33 cellular contexts compared by ENCODE assay signal in the genomic region with DNA sequence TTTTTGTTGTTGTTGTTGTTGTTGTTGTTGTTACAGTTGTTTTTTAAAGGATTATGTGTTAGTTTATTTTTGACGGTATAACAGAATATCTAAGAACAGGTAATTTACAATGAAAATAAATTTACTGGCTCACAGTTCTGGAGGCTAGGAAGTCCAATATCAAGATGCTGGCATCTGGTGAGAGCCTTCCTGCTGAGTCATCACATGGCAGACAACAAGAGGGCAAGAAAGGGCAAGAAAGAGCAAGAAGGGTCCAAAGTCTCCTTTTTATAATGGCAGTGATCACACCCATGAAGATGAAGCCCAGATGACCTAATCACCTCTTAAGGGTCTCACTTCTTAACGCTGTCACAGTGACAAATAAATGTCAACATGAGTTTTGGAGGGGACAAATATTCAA.
DNase-seq lines count a peak whose midpoint lies in the region; ATAC-seq, FAIRE-seq and TF ChIP-seq lines count a peak whose summit lies in the region.
"Had no signal": no experiment of that assay in that cellular context is flagged by ENCODE, and none has a peak within 500 bp of the region (broad histone marks: within the 10 kb centered on the region; RNA-seq: fewer than 3 reads in every experiment).

No MANE protein-coding gene starts in this region.

- H3K36me3 Mint-ChIP-seq in naive thymus-derived CD4-positive, alpha-beta T cell = no peaks in the 10 kb centered on the region
- H3K36me3 Mint-ChIP-seq: activated naive CD4-positive, alpha-beta T cell treated with anti-CD3 and anti-CD28 coated beads, Interleukin-2, amount 50 U/mL, for 24 hours; natural killer cell treated with Interleukin-12 subunit alpha and Interleukin-12 subunit beta and Interleukin-15 and Interleukin-18, amount 100 ng/mL, for 72 hours; stimulated activated effector memory CD8-positive, alpha-beta T cell treated with anti-CD3 and anti-CD28 coated beads, Interleukin-12 subunit alpha, Interleukin-12 subunit beta, amount 100 ng/mL, for 72 hours had no signal

- in situ Hi-C loops in ACHN (cut with HindIII; ENCODE audit: low pct_ligation_motif_present, low pct_unique_long_range_greater_than_20kb, low sequenced_read_pairs) = no loop called here
- in situ Hi-C loops in gastrocnemius medialis (cut with MboI; ENCODE audit: low sequenced_read_pairs in 4 of 4) = no loop called here

- H3K27ac Mint-ChIP-seq in naive thymus-derived CD4-positive, alpha-beta T cell = no peak overlapping the region
- H3K27ac Mint-ChIP-seq: activated CD4-positive, alpha-beta T cell treated with anti-CD3 and anti-CD28 coated beads, Interleukin-2, amount 10 ng/mL, durations not matched to agents 7 days and 5 days; activated naive CD4-positive, alpha-beta T cell treated with anti-CD3 and anti-CD28 coated beads, Interleukin-2, amount 50 U/mL, for 24 hours; activated T-helper 1 cell treated with anti-CD3 and anti-CD28 coated beads, Interleukin-12 subunit alpha, Interleukin-12 subunit beta, Interleukin-2, Interleukin-4 antibody, amounts not matched to agents 30 ng/mL and 10 ng/mL and 1 ng/mL, durations not matched to agents 14 hours and 24 hours and 36 hours; natural killer cell treated with Interleukin-12 subunit alpha and Interleukin-12 subunit beta and Interleukin-15 and Interleukin-18, amount 100 ng/mL, for 72 hours; stimulated activated effector memory CD8-positive, alpha-beta T cell treated with anti-CD3 and anti-CD28 coated beads, Interleukin-12 subunit alpha, Interleukin-12 subunit beta, amount 100 ng/mL, for 72 hours; T-helper 1 cell treated with Interleukin-12 subunit alpha and Interleukin-12 subunit beta and Interleukin-4 antibody, amounts not matched to agents 30 μg/mL and 1 μg/mL, for 36 hours had no signal

- TF ChIP-seq POLR2A in gastrocnemius medialis (IDR thresholded peaks at IDR 0.05) (no peak), GM12891 (IDR thresholded peaks at IDR 0.05; ENCODE audit: low read depth, low read length) (no peak)

- no peaks in the 10 kb centered on the region for H3K9me3 ChIP-seq in naive thymus-derived CD4-positive, alpha-beta T cell (ENCODE audit: control insufficient read depth in 2 of 3, low read length in 3 of 3)
- no peaks in the 10 kb centered on the region for H3K9me3 ChIP-seq in gastrocnemius medialis
- H3K9me3 ChIP-seq: Caco-2, ovary had no signal

- H3K4me3 ChIP-seq in naive thymus-derived CD4-positive, alpha-beta T cell (ENCODE audit: low read length) = no peak overlapping the region
- H3K4me3 ChIP-seq in gastrocnemius medialis = no peak overlapping the region
- H3K4me3 ChIP-seq: BLaER1 treated with 17β-estradiol and CSF1 and Interleukin-3, amounts not matched to agents 10 nM and 100 nM; ovary; SK-N-MC; spleen; uterus had no signal

- CTCF ChIA-PET in naive thymus-derived CD4-positive, alpha-beta T cell (lab: Charles Lee) = no interaction called here

- H3K9me3 Mint-ChIP-seq in naive thymus-derived CD4-positive, alpha-beta T cell = peaks cover 0 to 9% (median 3%) of the 10 kb centered on the region in 11 donors
- H3K9me3 Mint-ChIP-seq: activated naive CD4-positive, alpha-beta T cell treated with anti-CD3 and anti-CD28 coated beads, Interleukin-2, amount 50 U/mL, for 24 hours; activated T-helper 1 cell treated with anti-CD3 and anti-CD28 coated beads, Interleukin-12 subunit alpha, Interleukin-12 subunit beta, Interleukin-2, Interleukin-4 antibody, amounts not matched to agents 30 ng/mL and 10 ng/mL and 1 ng/mL, durations not matched to agents 14 hours and 24 hours and 36 hours; T-helper 1 cell treated with Interleukin-12 subunit alpha and Interleukin-12 subunit beta and Interleukin-4 antibody, amounts not matched to agents 30 μg/mL and 1 μg/mL, for 36 hours had no signal

- POLR2A ChIA-PET in naive thymus-derived CD4-positive, alpha-beta T cell (lab: Charles Lee) = no interaction called here

- no peak overlapping the region for H3K4me3 Mint-ChIP-seq in naive thymus-derived CD4-positive, alpha-beta T cell
- H3K4me3 Mint-ChIP-seq: activated CD4-positive, alpha-beta T cell treated with anti-CD3 and anti-CD28 coated beads, Interleukin-2, amount 10 ng/mL, durations not matched to agents 7 days and 5 days; activated naive CD4-positive, alpha-beta T cell treated with anti-CD3 and anti-CD28 coated beads, Interleukin-2, amount 50 U/mL, for 24 hours; activated T-helper 1 cell treated with anti-CD3 and anti-CD28 coated beads, Interleukin-12 subunit alpha, Interleukin-12 subunit beta, Interleukin-2, Interleukin-4 antibody, amounts not matched to agents 30 ng/mL and 10 ng/mL and 1 ng/mL, durations not matched to agents 14 hours and 24 hours and 36 hours; natural killer cell treated with Interleukin-12 subunit alpha and Interleukin-12 subunit beta and Interleukin-15 and Interleukin-18, amount 100 ng/mL, for 72 hours; stimulated activated effector memory CD8-positive, alpha-beta T cell treated with anti-CD3 and anti-CD28 coated beads, Interleukin-12 subunit alpha, Interleukin-12 subunit beta, amount 100 ng/mL, for 72 hours; T-helper 1 cell treated with Interleukin-12 subunit alpha and Interleukin-12 subunit beta and Interleukin-4 antibody, amounts not matched to agents 30 μg/mL and 1 μg/mL, for 36 hours had no signal

- peaks cover 7% of the 10 kb centered on the region for H3K4me1 ChIP-seq in foreskin keratinocyte
- no peaks in the 10 kb centered on the region for H3K4me1 ChIP-seq in naive thymus-derived CD4-positive, alpha-beta T cell (ENCODE audit: control insufficient read depth in 2 of 2, insufficient read depth in 2 of 2, low read length in 2 of 2)
- H3K4me1 ChIP-seq in gastrocnemius medialis = no peaks in the 10 kb centered on the region
- H3K4me1 ChIP-seq: BLaER1 treated with 17β-estradiol and CSF1 and Interleukin-3, amounts not matched to agents 10 nM and 100 nM; Caco-2; spleen; uterus had no signal

- no peaks in the 10 kb centered on the region for H3K27me3 ChIP-seq in foreskin keratinocyte
- no peaks in the 10 kb centered on the region for H3K27me3 ChIP-seq in naive thymus-derived CD4-positive, alpha-beta T cell (ENCODE audit: control insufficient read depth in 2 of 2, insufficient read depth in 2 of 2, low read length in 2 of 2)
- no peaks in the 10 kb centered on the region for H3K27me3 ChIP-seq in gastrocnemius medialis
- H3K27me3 ChIP-seq: BLaER1 treated with 17β-estradiol and CSF1 and Interleukin-3, amounts not matched to agents 10 nM and 100 nM; ovary; spleen; uterus had no signal

- intact Hi-C loops in naive thymus-derived CD4-positive, alpha-beta T cell (cut with micrococcal nuclease) = no loop called here
- intact Hi-C loops in gastrocnemius medialis (cut with DNase I; ENCODE audit: low total_unique reads) = no loop called here

- no peak overlapping the region for H3K27ac ChIP-seq in foreskin keratinocyte
- no peak overlapping the region for H3K27ac ChIP-seq in naive thymus-derived CD4-positive, alpha-beta T cell (ENCODE audit: low read depth, low read length)
- H3K27ac ChIP-seq in gastrocnemius medialis = no peak overlapping the region
- H3K27ac ChIP-seq: BLaER1 treated with 17β-estradiol and CSF1 and Interleukin-3, amounts not matched to agents 10 nM and 100 nM; ovary; RWPE1; SK-N-MC; spleen; uterus; VCaP had no signal

- no peaks in the 10 kb centered on the region for H3K4me1 Mint-ChIP-seq in naive thymus-derived CD4-positive, alpha-beta T cell
- H3K4me1 Mint-ChIP-seq: activated CD4-positive, alpha-beta T cell treated with anti-CD3 and anti-CD28 coated beads, Interleukin-2, amount 10 ng/mL, durations not matched to agents 7 days and 5 days; activated naive CD4-positive, alpha-beta T cell treated with anti-CD3 and anti-CD28 coated beads, Interleukin-2, amount 50 U/mL, for 24 hours; stimulated activated effector memory CD8-positive, alpha-beta T cell treated with anti-CD3 and anti-CD28 coated beads, Interleukin-12 subunit alpha, Interleukin-12 subunit beta, amount 100 ng/mL, for 72 hours had no signal

- DNase-seq in ACHN = peak; percentile 18
- DNase-seq in HCEC 1CT = peak; percentile 7
- DNase-seq in amniotic epithelial cell (ENCODE audit: low read depth) = peak; percentile 4
- DNase-seq in foreskin keratinocyte = peak; percentile 16 to 55
- no peak for DNase-seq in naive thymus-derived CD4-positive, alpha-beta T cell
- no peak for DNase-seq in gastrocnemius medialis
- DNase-seq in GM12891 (ENCODE audit: insufficient read length, low spot score) = no peak
- DNase-seq: activated CD4-positive, alpha-beta T cell treated with anti-CD3 and anti-CD28 coated beads, Interleukin-2, amount 10 ng/mL, durations not matched to agents 7 days and 5 days; aorta; Caco-2; cerebellar nuclear complex; foreskin melanocyte; hippocampal formation; Karpas-422; left ventricle myocardium superior; midbrain; NCI-H1092 treated with DMSO at 0.1 percent for 48 hours; NCI-H187 treated with DMSO at 0.1 percent for 48 hours; NCI-H748 treated with DMSO at 0.1 percent for 48 hours; ovary; spleen; stimulated activated CD4-positive, alpha-beta T cell treated with anti-CD3 and anti-CD28 coated beads, Interleukin-2, amount 100 ng/mL, for 48 hours; uterus had no signal

- no peak for FAIRE-seq in GM12891 (lab: Jason Lieb, UNC)

- no peaks in the 10 kb centered on the region for H3K36me3 ChIP-seq in naive thymus-derived CD4-positive, alpha-beta T cell (ENCODE audit: control insufficient read depth in 2 of 3, insufficient read depth in 3 of 3, low read length in 3 of 3)
- no peaks in the 10 kb centered on the region for H3K36me3 ChIP-seq in gastrocnemius medialis
- H3K36me3 ChIP-seq: BLaER1 treated with 17β-estradiol and CSF1 and Interleukin-3, amounts not matched to agents 10 nM and 100 nM; ovary; spleen; uterus had no signal

- TF ChIP-seq CTCF in foreskin keratinocyte (conservative IDR thresholded peaks at IDR 0.05) (no peak), gastrocnemius medialis (IDR thresholded peaks at IDR 0.05 in 4 of 5, conservative IDR thresholded peaks at IDR 0.05 in 1 of 5) (no peak)

- H3K27me3 Mint-ChIP-seq in naive thymus-derived CD4-positive, alpha-beta T cell = no peaks in the 10 kb centered on the region
- H3K27me3 Mint-ChIP-seq: activated CD4-positive, alpha-beta T cell treated with anti-CD3 and anti-CD28 coated beads, Interleukin-2, amount 10 ng/mL, durations not matched to agents 7 days and 5 days; activated naive CD4-positive, alpha-beta T cell treated with anti-CD3 and anti-CD28 coated beads, Interleukin-2, amount 50 U/mL, for 24 hours; natural killer cell treated with Interleukin-12 subunit alpha and Interleukin-12 subunit beta and Interleukin-15 and Interleukin-18, amount 100 ng/mL, for 72 hours had no signal

- ATAC-seq in foreskin keratinocyte = no peak
- no peak for ATAC-seq in naive thymus-derived CD4-positive, alpha-beta T cell
- no peak for ATAC-seq in gastrocnemius medialis
- no peak for ATAC-seq in GM21723 (IDR thresholded peaks at IDR 0.05; ENCODE audit: unreplicated experiment)
- ATAC-seq: left ventricle myocardium superior; natural killer cell treated with Interleukin-12 subunit alpha and Interleukin-12 subunit beta and Interleukin-15 and Interleukin-18, amount 100 ng/mL, for 72 hours; stimulated activated effector memory CD8-positive, alpha-beta T cell treated with anti-CD3 and anti-CD28 coated beads, Interleukin-12 subunit alpha, Interleukin-12 subunit beta, amount 100 ng/mL, for 72 hours had no signal

TF ChIP-seq in GM12891, 5 proteins besides CTCF, POLR2A, EP300 and RAD21 (continues in another document):
- TF ChIP-seq POLR2AphosphoS5 (IDR thresholded peaks at IDR 0.05; ENCODE audit: low read depth, low read length) = no peak
- TF ChIP-seq TAF1 (IDR thresholded peaks at IDR 0.05; ENCODE audit: low read depth, low read length) = no peak
- TF ChIP-seq POU2F2 (IDR thresholded peaks at IDR 0.05; ENCODE audit: low read depth, low read length) = no peak

Comparison
In these comparisons a context has a peak if more than half of its experiments do, and no peak if none do; other contexts are left out.
1. DNase-seq: peak in ACHN (single experiment), HCEC 1CT (single experiment), amniotic epithelial cell (single experiment) and foreskin keratinocyte (2 of 2); none in naive thymus-derived CD4-positive, alpha-beta T cell (0 of 9), gastrocnemius medialis (0 of 2) and GM12891 (single experiment).